ENCODE assay signal across 14 cellular contexts in the genomic region with DNA sequence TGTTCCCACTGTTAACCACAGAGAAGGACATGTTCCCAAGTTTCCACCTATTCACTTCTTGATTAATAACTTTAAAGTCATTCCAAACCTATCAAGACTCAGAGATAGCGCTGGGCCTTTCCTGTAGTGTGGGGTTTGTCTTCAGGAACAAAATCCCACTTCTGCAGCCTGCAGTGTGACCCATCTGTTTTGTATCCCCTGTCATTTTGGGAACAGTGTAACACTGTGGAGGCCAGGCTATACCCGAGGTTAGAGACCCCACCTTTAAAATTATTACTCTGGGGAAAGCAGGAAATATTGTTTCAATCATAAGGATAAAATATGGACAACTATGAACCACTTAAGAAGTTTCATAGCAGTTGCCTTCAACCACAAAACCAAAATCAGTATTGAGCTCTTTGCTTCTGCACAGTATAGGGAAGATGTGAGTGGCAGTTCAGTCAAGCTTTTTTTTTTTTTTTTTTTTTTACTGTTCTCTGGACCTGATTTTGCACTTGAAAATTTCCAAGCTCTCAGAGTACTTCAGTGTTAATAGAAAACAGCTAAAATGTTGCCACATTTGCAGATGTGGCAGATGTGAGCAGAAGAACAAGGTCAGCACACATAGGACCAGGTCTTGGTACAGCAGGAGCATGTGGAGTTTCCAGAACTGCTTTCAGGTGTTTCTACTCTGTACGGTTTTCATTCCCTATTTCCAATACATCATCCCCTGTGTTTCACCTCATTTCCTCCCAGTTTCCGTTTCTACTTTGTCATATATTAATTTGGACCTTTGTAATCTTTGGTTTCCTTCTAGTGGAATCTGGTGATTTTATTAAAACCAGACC.
DNase-seq lines count a peak whose midpoint lies in the region; ATAC-seq and TF ChIP-seq lines count a peak whose summit lies in the region.
"Had no signal": no experiment of that assay in that cellular context is flagged by ENCODE, and none has a peak within 500 bp of the region (broad histone marks: within the 10 kb centered on the region; RNA-seq: fewer than 3 reads in every experiment).

No MANE protein-coding gene starts in this region.

- no peaks in the 10 kb centered on the region for H3K9me3 Mint-ChIP-seq in activated naive CD4-positive, alpha-beta T cell treated with anti-CD3 and anti-CD28 coated beads for 36 hours
- H3K9me3 Mint-ChIP-seq in T-cell (no peaks in the 10 kb centered on the region), memory B cell (peaks cover 3% of the 10 kb centered on the region)

- H3K27ac ChIP-seq in thoracic aorta, result peak overlapping the region; percentile 51 to 63

- DNase-seq in activated naive CD4-positive, alpha-beta T cell treated with anti-CD3 and anti-CD28 coated beads for 36 hours, result no peak
- DNase-seq in activated naive CD4-positive, alpha-beta T cell (lab: John Stamatoyannopoulos, UW), result no peak
- DNase-seq in T-cell (no peak), memory B cell (ENCODE audit: low spot score in 2 of 2) (no peak), thoracic aorta (ENCODE audit: low spot score) (no peak), inferior parietal cortex (ENCODE audit: extremely low spot score) (no peak), cardiac septum (ENCODE audit: low spot score) (no peak)
- DNase-seq: activated CD4-positive, alpha-beta T cell treated with anti-CD3 and anti-CD28 coated beads, Interleukin-2, amount 50 U/mL, for 1 hour; amniotic stem cell; NCI-H1930; NK-92 treated with Interleukin-12 subunit alpha and Interleukin-12 subunit beta, amount 100 ng/mL, for 24 hours; small intestine; SW 1271 had no signal

- peaks cover 7% of the 10 kb centered on the region for H3K36me3 Mint-ChIP-seq in activated naive CD4-positive, alpha-beta T cell treated with anti-CD3 and anti-CD28 coated beads for 36 hours (ENCODE audit: low read depth)
- H3K36me3 Mint-ChIP-seq in T-cell, result peaks cover 20% of the 10 kb centered on the region
- peaks cover 7% of the 10 kb centered on the region for H3K36me3 Mint-ChIP-seq in memory B cell

- peaks cover 76% of the 10 kb centered on the region for H3K4me1 Mint-ChIP-seq in activated naive CD4-positive, alpha-beta T cell treated with anti-CD3 and anti-CD28 coated beads for 36 hours (ENCODE audit: low read depth)
- H3K4me1 Mint-ChIP-seq in T-cell (peaks cover 82 to 92% (median 85%) of the 10 kb centered on the region in 3 donors), memory B cell (peaks cover 44% of the 10 kb centered on the region)

- no peaks in the 10 kb centered on the region for H3K9me3 ChIP-seq in thoracic aorta

- no peaks in the 10 kb centered on the region for H3K36me3 ChIP-seq in thoracic aorta

- H3K4me1 ChIP-seq in thoracic aorta (ENCODE audit: control insufficient read depth in 1 of 2, low read depth in 2 of 2), result peaks cover 61 to 82% of the 10 kb centered on the region in 2 donors

- peak overlapping the region; percentile 54 for H3K4me3 ChIP-seq in thoracic aorta

- POLR2A ChIA-PET in T-cell (lab: Charles Lee), result interaction anchor here (0.6 to 0.7 kb wide), 4 partner anchors 19 to 179 kb away, joined by 5 to 10 read pairs (median 5); no protein-coding TSS in a partner anchor

- ATAC-seq in T-cell (replicated peaks in 1 of 4), result peak; percentile 21 to 57 (median 46)
- ATAC-seq in memory B cell (ENCODE audit: low read depth), result no peak
- no peak for ATAC-seq in thoracic aorta (ENCODE audit: insufficient number of reproducible peaks, low FRiP score, low read depth)
- ATAC-seq in GM19035 (IDR thresholded peaks at IDR 0.05; ENCODE audit: unreplicated experiment), result no peak

- TF ChIP-seq CTCF in thoracic aorta (IDR thresholded peaks at IDR 0.05), result no peak

- intact Hi-C loops in activated naive CD4-positive, alpha-beta T cell treated with anti-CD3 and anti-CD28 coated beads for 36 hours (cut with micrococcal nuclease), result no loop called here
- intact Hi-C loops in cardiac septum (cut with DNase I), result no loop called here

- peak overlapping the region; percentile 46 for H3K27ac Mint-ChIP-seq in activated naive CD4-positive, alpha-beta T cell treated with anti-CD3 and anti-CD28 coated beads for 36 hours
- peak overlapping the region; percentile 89 to 91 for H3K27ac Mint-ChIP-seq in T-cell
- H3K27ac Mint-ChIP-seq in memory B cell, result peak overlapping the region; percentile 69

- CTCF ChIA-PET in activated naive CD4-positive, alpha-beta T cell treated with anti-CD3 and anti-CD28 coated beads for 36 hours (lab: Charles Lee), result interaction anchor here (1.0 to 1.2 kb wide), 2 partner anchors 71 to 122 kb away, joined by 3 read pairs; a partner anchor contains a TSS
- CTCF ChIA-PET in T-cell (lab: Charles Lee), result interaction anchor here (0.5 to 1.1 kb wide), 9 partner anchors 10 to 1067 kb away, joined by 3 to 10 read pairs (median 5); no protein-coding TSS in a partner anchor

- no peaks in the 10 kb centered on the region for H3K27me3 ChIP-seq in thoracic aorta (replicated peaks; ENCODE audit: insufficient read depth)

- no peaks in the 10 kb centered on the region for H3K27me3 Mint-ChIP-seq in activated naive CD4-positive, alpha-beta T cell treated with anti-CD3 and anti-CD28 coated beads for 36 hours (ENCODE audit: low read depth)
- no peaks in the 10 kb centered on the region for H3K27me3 Mint-ChIP-seq in T-cell
- H3K27me3 Mint-ChIP-seq in memory B cell, result no peaks in the 10 kb centered on the region

- no peak overlapping the region for H3K4me3 Mint-ChIP-seq in activated naive CD4-positive, alpha-beta T cell treated with anti-CD3 and anti-CD28 coated beads for 36 hours
- peak overlapping the region; percentile 11 to 52 (median 36) for H3K4me3 Mint-ChIP-seq in T-cell
- H3K4me3 Mint-ChIP-seq in memory B cell, result peak overlapping the region; percentile 46

Comparison
In these comparisons a context has a peak if more than half of its experiments do, and no peak if none do; other contexts are left out.
1. ATAC-seq: peak in T-cell (4 of 4); none in memory B cell (single experiment), thoracic aorta (single experiment) and GM19035 (single experiment).
2. Peak in every context shown above with its lines, with median percentiles within 50 percentile points of each other: H3K27ac Mint-ChIP-seq.